Comparison of ENCODE assay signal across 14 cellular contexts in genomic region chr4:3270141-3270611, GRCh38. TPM values are rescaled to one million over a fixed set of nuclear protein-coding genes. Genes with fewer than 3 reads are reported as not detected.
A peak's percentile ranks its signal among the peaks of the same experiment; 100 is the strongest.
DNase-seq lines count a peak whose midpoint lies in the region; ATAC-seq, FAIRE-seq and TF ChIP-seq lines count a peak whose summit lies in the region.
"Had no signal": no experiment of that assay in that cellular context is flagged by ENCODE, and none has a peak within 500 bp of the region (broad histone marks: within the 10 kb centered on the region; RNA-seq: fewer than 3 reads in every experiment).

No MANE protein-coding gene starts in this region.

- FAIRE-seq in HepG2 (lab: Jason Lieb, UNC) = no peak
- FAIRE-seq: endothelial cell of umbilical vein had no signal

- H3K36me3 Mint-ChIP-seq in stimulated activated effector memory CD8-positive, alpha-beta T cell treated with anti-CD3 and anti-CD28 coated beads, Interleukin-12 subunit alpha, Interleukin-12 subunit beta, amount 100 ng/mL, for 72 hours = no peaks in the 10 kb centered on the region
- H3K36me3 Mint-ChIP-seq: mesothelial cell of epicardium had no signal

- H3K18ac ChIP-seq in neuronal stem cell (ENCODE audit: low read length) = peak overlapping the region; percentile 52

- H3K14ac ChIP-seq in neuronal stem cell (ENCODE audit: low read length) = no peak overlapping the region

- in situ Hi-C loops in HepG2 (cut with HindIII; ENCODE audit: extremely low pct_ligation_motif_present, low pct_unique_long_range_greater_than_20kb) = no loop called here

- ATAC-seq in HepG2 (peak; percentile 56), right lobe of liver (no peak), GM21825 (IDR thresholded peaks at IDR 0.05; ENCODE audit: unreplicated experiment) (no peak)
- no peak for ATAC-seq in stimulated activated effector memory CD8-positive, alpha-beta T cell treated with anti-CD3 and anti-CD28 coated beads, Interleukin-12 subunit alpha, Interleukin-12 subunit beta, amount 100 ng/mL, for 72 hours

- H2AFZ ChIP-seq in HepG2 (ENCODE audit: low read length) (no peak overlapping the region), neuronal stem cell (ENCODE audit: low read length) (no peak overlapping the region)

- TF ChIP-seq RAD21 in HepG2 (CRISPR knock-in tag; IDR thresholded peaks at IDR 0.05) = no peak

- 80% methylated on average over 3 of the region's 14 CpGs for WGBS in HepG2 (ENCODE audit: low lambda C conversion rate)
- 93% methylated on average over 6 of the region's 14 CpGs for WGBS in right lobe of liver (ENCODE audit: insufficient coverage, low coverage, low lambda C conversion rate, missing lambda C conversion rate)
- whole genome bisulfite sequencing in neuronal stem cell (ENCODE audit: extremely low coverage in 2 of 2, insufficient read length in 2 of 2, insufficient replicate concordance in 1 of 2), 2 donors = no CpG with 5 or more reads among the region's 14 CpGs

- peak overlapping the region; percentile 89 for H2AK5ac ChIP-seq in neuronal stem cell (ENCODE audit: low read depth, low read length)

- no peak for TF ChIP-seq EP300 in HepG2 (IDR thresholded peaks at IDR 0.05; ENCODE audit: low read depth in 2 of 2, low read length in 2 of 2)
- TF ChIP-seq EP300 in HepG2 (CRISPR knock-in tag; IDR thresholded peaks at IDR 0.05; ENCODE audit: borderline replicate concordance) = no peak

- POLR2A ChIA-PET in HepG2 (lab: Yijun Ruan, JAX) = interaction anchor here (0.8 kb wide), 1 partner anchor 15 kb away, joined by 3 read pairs; no protein-coding TSS in a partner anchor

- H3K27ac ChIP-seq in HepG2 (ENCODE audit: extremely low read length, insufficient read depth, low read length) (no peak overlapping the region), right lobe of liver (no peak overlapping the region), neuronal stem cell (replicated peaks; ENCODE audit: low read length) (no peak overlapping the region)
- H3K27ac ChIP-seq: ovary had no signal

- no peak for DNase-seq in HepG2 (ENCODE audit: low spot score)
- no peak for DNase-seq in right lobe of liver
- DNase-seq in cardiac septum (ENCODE audit: low spot score) = peak; percentile 76
- no peak for DNase-seq in neuronal stem cell (ENCODE audit: low spot score)
- no peak for DNase-seq in EL
- DNase-seq in stimulated activated effector memory CD8-positive, alpha-beta T cell treated with anti-CD3 and anti-CD28 coated beads, Interleukin-12 subunit alpha, Interleukin-12 subunit beta, amount 100 ng/mL, for 72 hours (ENCODE audit: low spot score in 2 of 2) = no peak
- DNase-seq: activated CD4-positive, alpha-beta T cell treated with anti-CD3 and anti-CD28 coated beads, Interleukin-2, amount 10 ng/mL, durations not matched to agents 24 days and 14 days; activated T-cell treated with anti-CD3 and anti-CD28 coated beads, Interleukin-2, amount 50 U/mL, for 24 hours; stimulated activated CD4-positive, alpha-beta T cell treated with anti-CD3 and anti-CD28 coated beads, Interleukin-15, amount 100 ng/mL, for 24 hours; T-helper 9 cell had no signal

- intact Hi-C loops in HepG2 (cut with micrococcal nuclease; ENCODE audit: unreplicated experiment) (no loop called here), right lobe of liver (cut with DNase I) (no loop called here), cardiac septum (cut with DNase I) (no loop called here)

- no peak overlapping the region for H3K27ac Mint-ChIP-seq in stimulated activated effector memory CD8-positive, alpha-beta T cell treated with anti-CD3 and anti-CD28 coated beads, Interleukin-12 subunit alpha, Interleukin-12 subunit beta, amount 100 ng/mL, for 72 hours
- H3K27ac Mint-ChIP-seq: activated CD4-positive, alpha-beta T cell treated with anti-CD3 and anti-CD28 coated beads, Interleukin-2, amount 10 ng/mL, durations not matched to agents 24 days and 14 days; activated T-cell treated with anti-CD3 and anti-CD28 coated beads, Interleukin-2, amount 50 U/mL, for 24 hours; mesothelial cell of epicardium had no signal

- no peaks in the 10 kb centered on the region for H3K9me3 Mint-ChIP-seq in stimulated activated effector memory CD8-positive, alpha-beta T cell treated with anti-CD3 and anti-CD28 coated beads, Interleukin-12 subunit alpha, Interleukin-12 subunit beta, amount 100 ng/mL, for 72 hours
- H3K9me3 Mint-ChIP-seq: activated CD4-positive, alpha-beta T cell treated with anti-CD3 and anti-CD28 coated beads, Interleukin-2, amount 10 ng/mL, durations not matched to agents 24 days and 14 days; activated T-cell treated with anti-CD3 and anti-CD28 coated beads, Interleukin-2, amount 50 U/mL, for 24 hours had no signal

- H3K79me1 ChIP-seq in neuronal stem cell (ENCODE audit: low read depth, low read length) = no peaks in the 10 kb centered on the region

- H3K4me1 ChIP-seq in HepG2 (ENCODE audit: insufficient read depth, low read length) (peaks cover 33% of the 10 kb centered on the region), right lobe of liver (no peaks in the 10 kb centered on the region), neuronal stem cell (ENCODE audit: control insufficient read depth in 2 of 2, insufficient read depth in 1 of 2, low read depth in 1 of 2, low read length in 2 of 2) (peaks cover 8 to 12% of the 10 kb centered on the region in 2 donors)

- H4K91ac ChIP-seq in neuronal stem cell (ENCODE audit: low read depth, low read length, poor library complexity) = peak overlapping the region; percentile 65

- no peak overlapping the region for H2BK15ac ChIP-seq in neuronal stem cell (ENCODE audit: low read length)

- no peaks in the 10 kb centered on the region for H3K79me2 ChIP-seq in HepG2 (ENCODE audit: insufficient read depth, low read length)

- no peak overlapping the region for H4K8ac ChIP-seq in neuronal stem cell (ENCODE audit: low read depth, low read length)

- peak overlapping the region; percentile 77 for H2BK5ac ChIP-seq in neuronal stem cell (ENCODE audit: low read length)

- TF ChIP-seq CTCF in HepG2 (CRISPR knock-in tag; IDR thresholded peaks at IDR 0.05) (no peak), right lobe of liver (IDR thresholded peaks at IDR 0.05) (no peak)

- no peaks in the 10 kb centered on the region for H3K9me3 ChIP-seq in HepG2 (ENCODE audit: low read length)
- H3K9me3 ChIP-seq in right lobe of liver = no peaks in the 10 kb centered on the region
- H3K9me3 ChIP-seq in neuronal stem cell (replicated peaks in 1 of 2; ENCODE audit: control insufficient read depth in 2 of 2, insufficient read depth in 1 of 2, low read depth in 1 of 2, low read length in 2 of 2) = no peaks in the 10 kb centered on the region
- H3K9me3 ChIP-seq: ovary had no signal

- no peaks in the 10 kb centered on the region for H3K36me3 ChIP-seq in HepG2 (replicated peaks in 1 of 2; ENCODE audit: control insufficient read depth in 1 of 2, insufficient read depth in 2 of 2, low read length in 2 of 2)
- no peaks in the 10 kb centered on the region for H3K36me3 ChIP-seq in right lobe of liver
- no peaks in the 10 kb centered on the region for H3K36me3 ChIP-seq in neuronal stem cell (replicated peaks in 1 of 2; ENCODE audit: control insufficient read depth in 2 of 2, insufficient read depth in 2 of 2, low read length in 2 of 2)
- H3K36me3 ChIP-seq: ovary had no signal

- TF ChIP-seq POLR2A in HepG2 (IDR thresholded peaks at IDR 0.05; ENCODE audit: insufficient read depth in 1 of 2, low read depth in 2 of 2, low read length in 2 of 2) (no peak), right lobe of liver (IDR thresholded peaks at IDR 0.05) (no peak)

- H3K4me2 ChIP-seq in HepG2 (ENCODE audit: low read depth, low read length) (peak overlapping the region; percentile 47), neuronal stem cell (ENCODE audit: insufficient read depth, low read length, poor library complexity, severe bottlenecking) (no peak overlapping the region)

- H3K4me1 Mint-ChIP-seq in stimulated activated effector memory CD8-positive, alpha-beta T cell treated with anti-CD3 and anti-CD28 coated beads, Interleukin-12 subunit alpha, Interleukin-12 subunit beta, amount 100 ng/mL, for 72 hours = peaks cover 4% of the 10 kb centered on the region
- H3K4me1 Mint-ChIP-seq: activated CD4-positive, alpha-beta T cell treated with anti-CD3 and anti-CD28 coated beads, Interleukin-2, amount 10 ng/mL, durations not matched to agents 24 days and 14 days had no signal

- H2BK12ac ChIP-seq in neuronal stem cell (ENCODE audit: low read length) = peak overlapping the region; percentile 31

- CTCF ChIA-PET in HepG2 (lab: Yijun Ruan, JAX; ENCODE audit: low intra/inter-chr PET ratio, low total read pairs) = no interaction called here

- H3K4ac ChIP-seq in neuronal stem cell (ENCODE audit: low read length) = no peak overlapping the region

- no peak overlapping the region for H3K4me3 Mint-ChIP-seq in stimulated activated effector memory CD8-positive, alpha-beta T cell treated with anti-CD3 and anti-CD28 coated beads, Interleukin-12 subunit alpha, Interleukin-12 subunit beta, amount 100 ng/mL, for 72 hours
- H3K4me3 Mint-ChIP-seq: activated CD4-positive, alpha-beta T cell treated with anti-CD3 and anti-CD28 coated beads, Interleukin-2, amount 10 ng/mL, durations not matched to agents 24 days and 14 days; activated T-cell treated with anti-CD3 and anti-CD28 coated beads, Interleukin-2, amount 50 U/mL, for 24 hours; mesothelial cell of epicardium had no signal

- H3K27me3 ChIP-seq in HepG2 (ENCODE audit: control insufficient read depth in 1 of 2, insufficient read depth in 2 of 2, low read length in 2 of 2) (peaks cover 0 to 41% of the 10 kb centered on the region in 2 experiments), right lobe of liver (no peaks in the 10 kb centered on the region), neuronal stem cell (ENCODE audit: control insufficient read depth in 3 of 3, insufficient read depth in 3 of 3, low read depth in 1 of 3, low read length in 3 of 3) (no peaks in the 10 kb centered on the region)
- H3K27me3 ChIP-seq: ovary had no signal

- H4K20me1 ChIP-seq in HepG2 (ENCODE audit: insufficient read depth, low read length) = no peaks in the 10 kb centered on the region

- H3K9ac ChIP-seq in HepG2 (ENCODE audit: insufficient read depth, low read depth, low read length) (no peak overlapping the region), neuronal stem cell (ENCODE audit: low read depth, low read length, poor library complexity) (no peak overlapping the region)

- H3K4me3 ChIP-seq in HepG2 (replicated peaks in 1 of 3; ENCODE audit: insufficient read depth in 1 of 3, low read depth in 2 of 3, low read length in 3 of 3) (peak overlapping the region in 1 of 3 experiments; percentile 12; a peak in 1 of 6 replicates), right lobe of liver (no peak overlapping the region), neuronal stem cell (ENCODE audit: low read length in 2 of 2) (no peak overlapping the region)
- H3K4me3 ChIP-seq: ovary had no signal

- BruUV-seq in HepG2 (replicated peaks; lab: Mats Ljungman, UMichigan) = no TSS peak

- no peak overlapping the region for H3K23ac ChIP-seq in neuronal stem cell (ENCODE audit: low read depth, low read length, poor library complexity)

- H2BK120ac ChIP-seq in neuronal stem cell (ENCODE audit: low read depth, low read length) = no peak overlapping the region

RNA-seq across cellular contexts. Expression of gene MSANTD1, which starts 21.2 kb away (rescaled TPM):
- total RNA-seq in HepG2 (2016; rRNA removed; fragmentation: Illumina TruSeq; extraction: Trizol) (0.10 and 0.22 TPM in 2 replicates), right lobe of liver (under 1 TPM in 5 of 6 experiments, not detected in 1; 0.46 to 0.84 (median 0.64) TPM), cardiac septum (1.1 TPM)
- 0.09 and 0.20 TPM in 2 replicates for total RNA-seq in HepG2 (2016; cell fraction: cytosol; rRNA removed; fragmentation: Illumina TruSeq; extraction: Trizol; ENCODE audit: low read depth)
- total RNA-seq in HepG2 (2016; cell fraction: insoluble cytoplasmic fraction; rRNA removed; fragmentation: Illumina TruSeq; extraction: Trizol) = 0.19 TPM in 1 of 2 replicates, not detected in the other
- 0.25 TPM in 1 of 2 replicates, not detected in the other for total RNA-seq in HepG2 (2016; cell fraction: membrane; rRNA removed; fragmentation: Illumina TruSeq; extraction: Trizol)
- 0.59 TPM in 1 of 2 replicates, not detected in the other for total RNA-seq in HepG2 (2016; cell fraction: nucleus; rRNA removed; fragmentation: Illumina TruSeq; extraction: Trizol)
- polyA plus RNA-seq in HepG2 (2011; rRNA removed) = 0.39 and 0.40 TPM in 2 replicates
- 0.05 and 0.34 TPM in 2 replicates for polyA plus RNA-seq in HepG2 (2011; cell fraction: cytosol; rRNA removed)
- polyA plus RNA-seq in HepG2 (2011; cell fraction: nucleus; rRNA removed) = 2.2 and 3.5 TPM in 2 replicates
- polyA plus RNA-seq in HepG2 (2012) = 0.40 and 0.65 TPM in 2 replicates
- polyA plus RNA-seq in HepG2 (2016; cell fraction: cytosol; fragmentation: Illumina TruSeq; extraction: Trizol; ENCODE audit: low read depth) = 0.10 and 0.12 TPM in 2 replicates
- polyA plus RNA-seq in HepG2 (2016; cell fraction: insoluble cytoplasmic fraction; fragmentation: Illumina TruSeq; extraction: Trizol; ENCODE audit: low read depth) = 0.16 TPM in 1 of 2 replicates, not detected in the other
- 0.07 and 0.08 TPM in 2 replicates for polyA plus RNA-seq in HepG2 (2016; cell fraction: membrane; fragmentation: Illumina TruSeq; extraction: Trizol; ENCODE audit: low read depth)
- polyA plus RNA-seq in HepG2 (2016; cell fraction: nucleus; fragmentation: Illumina TruSeq; extraction: Trizol; ENCODE audit: insufficient read depth, low read depth) = 0.36 and 0.65 TPM in 2 replicates
- 0.14 and 1.0 TPM in 2 replicates for polyA minus RNA-seq in HepG2 (2011; rRNA and poly(A)+ RNA removed; ENCODE audit: low replicate concordance)
- polyA minus RNA-seq in HepG2 (2011; cell fraction: cytosol; rRNA and poly(A)+ RNA removed) = not detected in 2 replicates
- 1.9 and 2.0 TPM in 2 replicates for polyA minus RNA-seq in HepG2 (2011; cell fraction: nucleus; rRNA and poly(A)+ RNA removed)
- polyA plus RNA-seq in neuronal stem cell (2013, experiment 1 of 2) = 0.13 TPM
- polyA plus RNA-seq in neuronal stem cell (2013, experiment 2 of 2) = 0.12 TPM

RNA-seq across cellular contexts. Expression of gene RGS12, which starts 22.6 kb away (rescaled TPM):
- total RNA-seq in HepG2 (2016; rRNA removed; fragmentation: Illumina TruSeq; extraction: Trizol) (18.2 and 21.0 TPM in 2 replicates), right lobe of liver (10 to 100 TPM; 15.0 to 29.6 (median 22.1) TPM), cardiac septum (19.1 TPM)
- 9.3 and 11.0 TPM in 2 replicates for total RNA-seq in HepG2 (2016; cell fraction: cytosol; rRNA removed; fragmentation: Illumina TruSeq; extraction: Trizol; ENCODE audit: low read depth)
- 16.0 and 24.7 TPM in 2 replicates for total RNA-seq in HepG2 (2016; cell fraction: insoluble cytoplasmic fraction; rRNA removed; fragmentation: Illumina TruSeq; extraction: Trizol)
- 16.1 and 18.9 TPM in 2 replicates for total RNA-seq in HepG2 (2016; cell fraction: membrane; rRNA removed; fragmentation: Illumina TruSeq; extraction: Trizol)
- 21.7 and 25.1 TPM in 2 replicates for total RNA-seq in HepG2 (2016; cell fraction: nucleus; rRNA removed; fragmentation: Illumina TruSeq; extraction: Trizol)
- polyA plus RNA-seq in HepG2 (2011; rRNA removed) = 27.7 and 35.5 TPM in 2 replicates
- 11.1 and 23.9 TPM in 2 replicates for polyA plus RNA-seq in HepG2 (2011; cell fraction: cytosol; rRNA removed)
- 115 and 118 TPM in 2 replicates for polyA plus RNA-seq in HepG2 (2011; cell fraction: nucleus; rRNA removed)
- 37.4 and 43.4 TPM in 2 replicates for polyA plus RNA-seq in HepG2 (2012)
- 2.0 and 3.4 TPM in 2 replicates for polyA plus RNA-seq in HepG2 (2016; cell fraction: cytosol; fragmentation: Illumina TruSeq; extraction: Trizol; ENCODE audit: low read depth)
- polyA plus RNA-seq in HepG2 (2016; cell fraction: insoluble cytoplasmic fraction; fragmentation: Illumina TruSeq; extraction: Trizol; ENCODE audit: low read depth) = 17.8 and 20.5 TPM in 2 replicates
- 5.5 and 5.6 TPM in 2 replicates for polyA plus RNA-seq in HepG2 (2016; cell fraction: membrane; fragmentation: Illumina TruSeq; extraction: Trizol; ENCODE audit: low read depth)
- 51.0 and 56.7 TPM in 2 replicates for polyA plus RNA-seq in HepG2 (2016; cell fraction: nucleus; fragmentation: Illumina TruSeq; extraction: Trizol; ENCODE audit: insufficient read depth, low read depth)
- polyA minus RNA-seq in HepG2 (2011; rRNA and poly(A)+ RNA removed; ENCODE audit: low replicate concordance) = 4.5 and 52.2 TPM in 2 replicates
- 14.2 and 24.5 TPM in 2 replicates for polyA minus RNA-seq in HepG2 (2011; cell fraction: cytosol; rRNA and poly(A)+ RNA removed)
- polyA minus RNA-seq in HepG2 (2011; cell fraction: nucleus; rRNA and poly(A)+ RNA removed) = 45.0 and 59.1 TPM in 2 replicates
- 26.5 TPM for polyA plus RNA-seq in neuronal stem cell (2013, experiment 1 of 2)
- polyA plus RNA-seq in neuronal stem cell (2013, experiment 2 of 2) = 27.6 TPM
